In the genomic region with DNA sequence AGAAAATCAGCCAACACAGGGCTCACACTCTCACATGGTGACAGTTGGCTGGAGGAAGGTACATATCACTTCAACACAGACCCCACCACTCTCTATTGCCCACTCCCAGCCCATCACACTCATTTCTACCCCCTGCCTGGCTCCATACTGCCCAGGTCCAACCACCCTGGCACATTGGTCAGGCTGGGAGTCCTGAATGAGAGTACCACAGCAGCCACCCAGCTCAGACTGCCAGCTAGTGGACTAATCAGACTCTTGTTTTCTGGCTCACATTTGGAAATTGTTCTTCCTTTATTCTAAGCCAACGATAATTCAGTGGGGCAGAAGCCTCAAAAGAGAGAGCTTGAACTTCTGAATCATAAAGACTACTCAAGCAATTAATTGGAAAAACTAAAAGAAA, we compare ENCODE assay signal across 18 cellular contexts. TPM values are rescaled to one million over a fixed set of nuclear protein-coding genes. Genes with fewer than 3 reads are reported as not detected.
A peak's percentile ranks its signal among the peaks of the same experiment; 100 is the strongest.
DNase-seq lines count a peak whose midpoint lies in the region; ATAC-seq and TF ChIP-seq lines count a peak whose summit lies in the region.
"Had no signal": no experiment of that assay in that cellular context is flagged by ENCODE, and none has a peak within 500 bp of the region (broad histone marks: within the 10 kb centered on the region; RNA-seq: fewer than 3 reads in every experiment).

No MANE protein-coding gene starts in this region.

- H3K36me3 Mint-ChIP-seq in HFFc6 (ENCODE audit: low read depth) = peaks cover 8% of the 10 kb centered on the region; the same call in 1 of the 2 replicates
- no peaks in the 10 kb centered on the region for H3K36me3 Mint-ChIP-seq in mesothelial cell of epicardium

- H3K27ac ChIP-seq in lung (ENCODE audit: low read depth in 1 of 2, low read length in 1 of 2) = no peak overlapping the region

- H3K4me1 Mint-ChIP-seq in HFFc6 (ENCODE audit: low read depth) = peaks cover 15% of the 10 kb centered on the region
- H3K4me1 Mint-ChIP-seq in mesothelial cell of epicardium = no peaks in the 10 kb centered on the region

- WGBS in lung, 2 donors = 71 to 76% methylated on average over 1 of the region's 1 CpG

- H3K9me3 Mint-ChIP-seq in HFFc6 (peaks cover 21% of the 10 kb centered on the region), mesothelial cell of epicardium (peaks cover 27% of the 10 kb centered on the region)

- no peak overlapping the region for H3K4me3 Mint-ChIP-seq in HFFc6
- H3K4me3 Mint-ChIP-seq in mesothelial cell of epicardium = no peak overlapping the region

- no peak for DNase-seq in AG09309 (ENCODE audit: low read depth)
- DNase-seq in HFFc6 = no peak
- no peak for DNase-seq in epithelial cell of proximal tubule (ENCODE audit: low read depth)
- DNase-seq in lung (ENCODE audit: low spot score) = peak; percentile 9
- DNase-seq in cerebellar cortex (ENCODE audit: low spot score) = no peak
- DNase-seq in NCI-H748 (lab: John Stamatoyannopoulos, UW; ENCODE audit: unreplicated experiment) = no peak
- DNase-seq in mesothelial cell of epicardium (ENCODE audit: low spot score in 2 of 2, unreplicated experiment in 2 of 2) = no peak
- DNase-seq: C1 segment of cervical spinal cord; DMS79 treated with DMSO at 0.1 percent for 48 hours; KG1; NCI-H1436 treated with DMSO at 0.1 percent for 48 hours; NCI-H2029 treated with DMSO at 0.1 percent for 48 hours; NCI-H2171; NCI-H526 treated with DMSO at 0.1 percent for 48 hours; NK-92 treated with Interleukin-12 subunit alpha and Interleukin-12 subunit beta, amount 100 ng/mL, for 24 hours had no signal

- H3K27ac Mint-ChIP-seq in HFFc6 = no peak overlapping the region
- no peak overlapping the region for H3K27ac Mint-ChIP-seq in mesothelial cell of epicardium

- H3K4me1 ChIP-seq in lung (ENCODE audit: control insufficient read depth in 2 of 2, insufficient read depth in 2 of 2, low read length in 2 of 2) = no peaks in the 10 kb centered on the region

- no peaks in the 10 kb centered on the region for H3K36me3 ChIP-seq in lung (ENCODE audit: control insufficient read depth in 2 of 2, insufficient read depth in 2 of 2, low read length in 2 of 2)

- no peak overlapping the region for H3K4me3 ChIP-seq in AG09309 (ENCODE audit: control insufficient read depth, low read depth, low read length)
- H3K4me3 ChIP-seq in epithelial cell of proximal tubule (ENCODE audit: low read depth, low read length) = no peak overlapping the region
- H3K4me3 ChIP-seq in lung = no peak overlapping the region

- TF ChIP-seq CTCF in AG09309 (IDR thresholded peaks at IDR 0.05; ENCODE audit: control insufficient read depth, insufficient read depth, low read depth, low read length, missing control alignments) (peak; percentile 27), HFFc6 (IDR thresholded peaks at IDR 0.05) (peak; percentile 46; the same call in 1 of the 2 replicates), epithelial cell of proximal tubule (conservative IDR thresholded peaks at IDR 0.05; ENCODE audit: low read depth, low read length) (peak; percentile 30), lung (IDR thresholded peaks at IDR 0.05; ENCODE audit: control extremely low read depth, extremely low read depth) (no peak), mesothelial cell of epicardium (IDR thresholded peaks at IDR 0.05; ENCODE audit: unreplicated experiment) (no peak)

- H3K27me3 Mint-ChIP-seq in HFFc6 (ENCODE audit: insufficient read depth) = peaks cover 5% of the 10 kb centered on the region; the same call in 1 of the 2 replicates
- peaks cover 52% of the 10 kb centered on the region for H3K27me3 Mint-ChIP-seq in mesothelial cell of epicardium (ENCODE audit: low read depth)

- H3K27me3 ChIP-seq in lung (ENCODE audit: control insufficient read depth, insufficient read depth) = no peaks in the 10 kb centered on the region

- H3K9me3 ChIP-seq in lung (ENCODE audit: control insufficient read depth in 2 of 2, insufficient read depth in 1 of 2, low read length in 1 of 2) = peaks cover 0 to 3% of the 10 kb centered on the region in 2 donors

- ATAC-seq in lung (ENCODE audit: insufficient read depth, low FRiP score) = no peak
- ATAC-seq in GM18498 (IDR thresholded peaks at IDR 0.05; ENCODE audit: unreplicated experiment) = no peak
- ATAC-seq: HepG2, Right ventricle myocardium inferior had no signal

RNA-seq across cellular contexts. Expression of a gene that starts 20.0 kb away (rescaled TPM):
- 10 to 100 TPM; 27.3 to 31.3 (median 29.0) TPM for total RNA-seq in HFFc6 (2021; fragmentation: NEBNext Ultra II Directional; extraction: Animal tissue kit (Norgen Biotek cat#: 25700))
- 30.4 and 34.7 TPM in 2 replicates for total RNA-seq in epithelial cell of proximal tubule
- total RNA-seq in lung = 10 to 100 TPM; 12.1 to 22.4 TPM
- 10 to 100 TPM; 19.8 to 28.7 TPM for polyA plus RNA-seq in lung
- 18.6 to 19.2 TPM (median 18.9 TPM) in 3 replicates for total RNA-seq in mesothelial cell of epicardium

RNA-seq across cellular contexts. Expression of a gene that starts 20.3 kb away (rescaled TPM):
- 10 to 100 TPM; 63.4 to 75.9 (median 69.4) TPM for total RNA-seq in HFFc6 (2021; fragmentation: NEBNext Ultra II Directional; extraction: Animal tissue kit (Norgen Biotek cat#: 25700))
- 32.3 and 48.6 TPM in 2 replicates for total RNA-seq in epithelial cell of proximal tubule
- 10 to 100 TPM; 31.2 to 38.6 TPM for total RNA-seq in lung
- 10 to 100 TPM; 36.6 to 43.4 TPM for polyA plus RNA-seq in lung
- total RNA-seq in mesothelial cell of epicardium = 31.2 to 38.9 TPM (median 33.1 TPM) in 3 replicates

Comparison
In these comparisons a context has a peak if more than half of its experiments do, and no peak if none do; other contexts are left out.
1. CTCF ChIP-seq: peak in AG09309 (single experiment), HFFc6 (single experiment) and epithelial cell of proximal tubule (single experiment); none in lung (single experiment) and mesothelial cell of epicardium (single experiment).